In genomic region chr2:38747007-38747424, GRCh38 we compare ENCODE assay signal across 11 cellular contexts. TPM values are rescaled to one million over a fixed set of nuclear protein-coding genes. Genes with fewer than 3 reads are reported as not detected.
DNase-seq lines count a peak whose midpoint lies in the region; ATAC-seq and TF ChIP-seq lines count a peak whose summit lies in the region.
"Had no signal": no experiment of that assay in that cellular context is flagged by ENCODE, and none has a peak within 500 bp of the region (broad histone marks: within the 10 kb centered on the region; RNA-seq: fewer than 3 reads in every experiment).

No MANE protein-coding gene starts in this region.

- H3K4me2 ChIP-seq in PC-3 (ENCODE audit: low read length) (peak overlapping the region; percentile 86), trophoblast cell (ENCODE audit: low read length) (no peak overlapping the region)

- H3K27ac ChIP-seq in PC-3 (ENCODE audit: low read length) (no peak overlapping the region), duodenal mucosa (ENCODE audit: low read depth, low read length) (peak overlapping the region; percentile 24), trophoblast cell (ENCODE audit: low read depth, low read length) (no peak overlapping the region)

- peak overlapping the region; percentile 43 for H3K4ac ChIP-seq in trophoblast cell (ENCODE audit: low read depth, low read length)

- no peak overlapping the region for H2BK12ac ChIP-seq in trophoblast cell (ENCODE audit: low read length)

- no peaks in the 10 kb centered on the region for H3K27me3 ChIP-seq in PC-3 (ENCODE audit: low read length)
- H3K27me3 ChIP-seq in duodenal mucosa (ENCODE audit: control insufficient read depth in 1 of 2, insufficient read depth in 2 of 2, low read length in 2 of 2), result no peaks in the 10 kb centered on the region
- H3K27me3 ChIP-seq in trophoblast cell (ENCODE audit: insufficient read depth, low read length), result no peaks in the 10 kb centered on the region

- peaks cover 16% of the 10 kb centered on the region for H3F3A ChIP-seq in PC-3 (ENCODE audit: low read length, unreplicated experiment)

- H3K14ac ChIP-seq in trophoblast cell (ENCODE audit: low read length), result no peak overlapping the region

- H3K9me2 ChIP-seq in PC-3 (replicated peaks; ENCODE audit: low read length), result no peaks in the 10 kb centered on the region

- H3K36me3 ChIP-seq in PC-3 (ENCODE audit: low read depth, low read length) (peaks cover 71% of the 10 kb centered on the region), duodenal mucosa (ENCODE audit: control insufficient read depth in 1 of 2, insufficient read depth in 2 of 2, low read length in 2 of 2) (peaks cover 49 to 56% of the 10 kb centered on the region in 2 donors), trophoblast cell (ENCODE audit: control insufficient read depth in 1 of 2, insufficient read depth in 2 of 2, low read length in 2 of 2) (peaks cover 13 to 40% of the 10 kb centered on the region in 2 experiments)

- H4K91ac ChIP-seq in trophoblast cell (ENCODE audit: low read depth, low read length), result no peak overlapping the region

- intact Hi-C loops in activated CD4-positive, alpha-beta T cell treated with anti-CD3 and anti-CD28 coated beads, Interleukin-2, amount 10 ng/mL, durations not matched to agents 24 days and 14 days (cut with micrococcal nuclease), result loop anchor here (10.0 kb wide), 1 partner anchor 478 kb away; no protein-coding TSS in a partner anchor
- intact Hi-C loops in PC-3 (cut with micrococcal nuclease), result no loop called here

- H3K4me3 Mint-ChIP-seq in activated CD4-positive, alpha-beta T cell treated with anti-CD3 and anti-CD28 coated beads, Interleukin-2, amount 10 ng/mL, durations not matched to agents 24 days and 14 days, result peak overlapping the region; percentile 91

- no peak overlapping the region for H2BK5ac ChIP-seq in trophoblast cell (ENCODE audit: low read depth, low read length, poor library complexity)

- no peak for DNase-seq in activated CD4-positive, alpha-beta T cell treated with anti-CD3 and anti-CD28 coated beads, Interleukin-2, amount 10 ng/mL, durations not matched to agents 24 days and 14 days
- DNase-seq in activated CD4-positive, alpha-beta T cell treated with anti-CD3 and anti-CD28 coated beads, Interleukin-2, amount 50 U/mL, for 1 hour, result no peak
- no peak for DNase-seq in PC-3
- peak in 1 of 2 donors; percentile 23 for DNase-seq in trophoblast cell
- no peak for DNase-seq in NCI-H1417 treated with DMSO at 0.1 percent for 48 hours (lab: John Stamatoyannopoulos, UW)
- DNase-seq in NK-92 treated with Interleukin-12 subunit alpha and Interleukin-12 subunit beta, amount 100 ng/mL, for 24 hours (lab: John Stamatoyannopoulos, UW), result no peak
- DNase-seq: GF-D8; NCI-H1105 treated with DMSO at 0.1 percent for 48 hours; stimulated activated CD4-positive, alpha-beta T cell treated with anti-CD3 and anti-CD28 coated beads, Interleukin-15, amount 100 ng/mL, for 24 hours had no signal

- H2AFZ ChIP-seq in PC-3 (ENCODE audit: low read length) (no peak overlapping the region), trophoblast cell (ENCODE audit: insufficient read depth, low read length, poor library complexity) (no peak overlapping the region)

- no peak overlapping the region for H3K9ac ChIP-seq in PC-3 (ENCODE audit: low read length)
- peak overlapping the region; percentile 1 to 95 for H3K9ac ChIP-seq in duodenal mucosa (ENCODE audit: low read depth in 1 of 2, low read length in 2 of 2)
- no peak overlapping the region for H3K9ac ChIP-seq in trophoblast cell (ENCODE audit: low read length)

- peaks cover 2% of the 10 kb centered on the region for H3K27me3 Mint-ChIP-seq in activated CD4-positive, alpha-beta T cell treated with anti-CD3 and anti-CD28 coated beads, Interleukin-2, amount 10 ng/mL, durations not matched to agents 24 days and 14 days

- no TSS peak for BruUV-seq in PC-3 (replicated peaks; lab: Mats Ljungman, UMichigan)

- H3K4me1 ChIP-seq in PC-3 (ENCODE audit: insufficient read depth, low read length), result peaks cover 34% of the 10 kb centered on the region
- peaks cover 42 to 47% of the 10 kb centered on the region in 2 donors for H3K4me1 ChIP-seq in duodenal mucosa (ENCODE audit: control insufficient read depth in 1 of 2, insufficient read depth in 2 of 2, low read length in 2 of 2)
- H3K4me1 ChIP-seq in trophoblast cell (ENCODE audit: control insufficient read depth in 1 of 2, insufficient read depth in 2 of 2, low read length in 2 of 2), result no peaks in the 10 kb centered on the region

- no peak overlapping the region for H3K23ac ChIP-seq in trophoblast cell (ENCODE audit: low read length)

- H3K9me3 ChIP-seq in PC-3 (ENCODE audit: low read length) (no peaks in the 10 kb centered on the region), duodenal mucosa (ENCODE audit: control insufficient read depth in 1 of 2, low read length in 2 of 2) (peaks cover 0 to 2% of the 10 kb centered on the region in 2 donors), trophoblast cell (ENCODE audit: insufficient read depth, low read depth, low read length) (no peaks in the 10 kb centered on the region)

- ATAC-seq in PC-3 (no peak), HG03045 (IDR thresholded peaks at IDR 0.05; ENCODE audit: unreplicated experiment) (no peak)

- H2BK120ac ChIP-seq in trophoblast cell (ENCODE audit: insufficient read depth, low read length, poor library complexity), result no peak overlapping the region

- no CpG with 5 or more reads among the region's 4 CpGs for WGBS in trophoblast cell (ENCODE audit: extremely low coverage, insufficient coverage, insufficient read length)

- POLR2A ChIA-PET in PC-3 (lab: Charles Lee; ENCODE audit: unreplicated experiment), result interaction anchor here (0.6 kb wide), 3 partner anchors 394 to 1815 kb away, joined by 3 to 5 read pairs (median 4); no protein-coding TSS in a partner anchor

- no peak overlapping the region for H3K18ac ChIP-seq in trophoblast cell (ENCODE audit: low read length)

- peaks cover 81% of the 10 kb centered on the region for H4K20me1 ChIP-seq in PC-3 (ENCODE audit: low read length)

- H3K9me3 Mint-ChIP-seq in activated CD4-positive, alpha-beta T cell treated with anti-CD3 and anti-CD28 coated beads, Interleukin-2, amount 10 ng/mL, durations not matched to agents 24 days and 14 days, result no peaks in the 10 kb centered on the region

- H3K79me1 ChIP-seq in trophoblast cell (ENCODE audit: low read length), result peaks cover 16% of the 10 kb centered on the region

- H4K12ac ChIP-seq in trophoblast cell (ENCODE audit: low read depth, low read length), result no peak overlapping the region

- peaks cover 82% of the 10 kb centered on the region for H3K36me3 Mint-ChIP-seq in activated CD4-positive, alpha-beta T cell treated with anti-CD3 and anti-CD28 coated beads, Interleukin-2, amount 10 ng/mL, durations not matched to agents 24 days and 14 days (ENCODE audit: low read depth)

- H3K4me3 ChIP-seq in PC-3 (ENCODE audit: low read length) (peak overlapping the region; percentile 98), duodenal mucosa (ENCODE audit: low read depth in 1 of 2, low read length in 2 of 2) (peak overlapping the region; percentile 33 to 34), trophoblast cell (ENCODE audit: low read depth, low read length) (no peak overlapping the region)

- no peak for TF ChIP-seq CTCF in PC-3 (conservative IDR thresholded peaks at IDR 0.05; ENCODE audit: low read depth, low read length)

- peak overlapping the region; percentile 57 for H3K27ac Mint-ChIP-seq in activated CD4-positive, alpha-beta T cell treated with anti-CD3 and anti-CD28 coated beads, Interleukin-2, amount 10 ng/mL, durations not matched to agents 24 days and 14 days

- CTCF ChIA-PET in PC-3 (lab: Charles Lee), result no interaction called here

- H3K4me1 Mint-ChIP-seq in activated CD4-positive, alpha-beta T cell treated with anti-CD3 and anti-CD28 coated beads, Interleukin-2, amount 10 ng/mL, durations not matched to agents 24 days and 14 days, result peaks cover 61% of the 10 kb centered on the region

- H2AK5ac ChIP-seq in trophoblast cell (ENCODE audit: low read length), result no peak overlapping the region

- no peak overlapping the region for H4K8ac ChIP-seq in trophoblast cell (ENCODE audit: low read depth, low read length)

- H3K79me2 ChIP-seq in PC-3 (ENCODE audit: low read length) (peaks cover 74% of the 10 kb centered on the region), trophoblast cell (ENCODE audit: control insufficient read depth, insufficient read depth, low read length, poor library complexity) (peaks cover 21% of the 10 kb centered on the region)

RNA-seq across cellular contexts. Expression of gene SRSF7, which starts 4.1 kb away (rescaled TPM):
- 415 and 419 TPM in 2 replicates for total RNA-seq in activated CD4-positive, alpha-beta T cell treated with anti-CD3 and anti-CD28 coated beads, Interleukin-2, amount 10 ng/mL, durations not matched to agents 24 days and 14 days
- 148 and 160 TPM in 2 replicates for total RNA-seq in PC-3 (2014; rRNA removed)
- polyA plus RNA-seq in trophoblast cell (2013), result 200 and 205 TPM in 2 replicates

RNA-seq across cellular contexts. Expression of gene GEMIN6, which starts 31.0 kb away (rescaled TPM):
- 35.8 and 36.7 TPM in 2 replicates for total RNA-seq in activated CD4-positive, alpha-beta T cell treated with anti-CD3 and anti-CD28 coated beads, Interleukin-2, amount 10 ng/mL, durations not matched to agents 24 days and 14 days
- total RNA-seq in PC-3 (2014; rRNA removed), result 13.7 and 23.8 TPM in 2 replicates
- 6.2 and 6.6 TPM in 2 replicates for polyA plus RNA-seq in trophoblast cell (2013)

Comparison
In these comparisons a context has a peak if more than half of its experiments do, and no peak if none do; other contexts are left out.
1. H3K9ac ChIP-seq: peak in duodenal mucosa (2 of 2); none in PC-3 (single experiment) and trophoblast cell (single experiment).